ENCODE assay signal across 11 cellular contexts in the genomic region with DNA sequence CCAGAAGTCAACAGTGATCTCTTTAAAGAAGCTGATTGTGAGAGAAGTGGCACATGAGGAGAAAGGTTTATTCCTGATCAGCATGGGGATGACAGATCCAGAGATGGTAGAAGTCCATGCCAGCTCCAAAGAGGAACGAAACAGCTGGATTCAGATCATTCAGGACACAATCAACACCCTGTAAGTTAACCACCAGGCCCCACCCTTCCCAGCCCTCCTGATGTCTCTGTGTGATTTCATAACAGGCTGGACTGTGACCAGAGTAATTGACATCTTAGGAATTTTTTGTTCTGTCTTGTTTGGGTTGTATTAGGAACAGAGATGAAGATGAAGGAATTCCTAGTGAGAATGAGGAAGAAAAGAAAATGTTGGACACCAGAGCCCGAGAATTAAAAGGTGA.
DNase-seq lines count a peak whose midpoint lies in the region; ATAC-seq and TF ChIP-seq lines count a peak whose summit lies in the region.
"Had no signal": no experiment of that assay in that cellular context is flagged by ENCODE, and none has a peak within 500 bp of the region (broad histone marks: within the 10 kb centered on the region; RNA-seq: fewer than 3 reads in every experiment).

No MANE protein-coding gene starts in this region.

- DNase-seq in Right ventricle myocardium inferior (ENCODE audit: missing footprints): no peak
- no peak for DNase-seq in cardiac septum (ENCODE audit: low spot score)
- peak; percentile 51 for DNase-seq in fibroblast of peridontal ligament (ENCODE audit: extremely low read depth)
- DNase-seq in osteocyte (ENCODE audit: extremely low spot score, unreplicated experiment): no peak
- no peak for DNase-seq in uterus
- no peak for DNase-seq in SIG-M5 (lab: John Stamatoyannopoulos, UW)
- DNase-seq in left lung: no peak
- DNase-seq in MG63: no peak
- DNase-seq: kidney glomerular epithelial cell, NCI-H1417 treated with DMSO at 0.1 percent for 48 hours, T1000 had no signal

- H3K4me1 ChIP-seq in uterus (peaks cover 7 to 17% of the 10 kb centered on the region in 2 donors), left lung (peaks cover 5 to 20% of the 10 kb centered on the region in 2 donors)

- peaks cover 59% of the 10 kb centered on the region for H3K36me3 Mint-ChIP-seq in osteocyte (ENCODE audit: unreplicated experiment)

- no peaks in the 10 kb centered on the region for H3K27me3 Mint-ChIP-seq in osteocyte (ENCODE audit: unreplicated experiment)

- intact Hi-C loops in Right ventricle myocardium inferior (cut with DNase I): loop anchor here (5.0 kb wide), 1 partner anchor 225 kb away; no protein-coding TSS in a partner anchor
- intact Hi-C loops in cardiac septum (cut with DNase I): loop anchor here (5.0 to 10.0 kb wide), 2 partner anchors 110 to 392 kb away; no protein-coding TSS in a partner anchor
- intact Hi-C loops in uterus (cut with DNase I; ENCODE audit: low total_unique reads): loop anchor here (5.0 kb wide), 1 partner anchor 110 kb away; no protein-coding TSS in a partner anchor
- intact Hi-C loops in left lung (cut with DNase I): no loop called here

- ATAC-seq in Right ventricle myocardium inferior (peak; percentile 47), left lung (no peak)

- H3K36me3 ChIP-seq in uterus (no peaks in the 10 kb centered on the region), left lung (peaks cover 0 to 100% of the 10 kb centered on the region in 2 donors), MG63 (peaks cover 43% of the 10 kb centered on the region)

- no peak overlapping the region for H3K4me3 Mint-ChIP-seq in osteocyte (ENCODE audit: unreplicated experiment)

- H3K27ac Mint-ChIP-seq in osteocyte (ENCODE audit: unreplicated experiment): peak overlapping the region; percentile 87

- H3K4me1 Mint-ChIP-seq in osteocyte (ENCODE audit: unreplicated experiment): peaks cover 52% of the 10 kb centered on the region

- H3K9me3 Mint-ChIP-seq in osteocyte (ENCODE audit: unreplicated experiment): no peaks in the 10 kb centered on the region

- H3K27ac ChIP-seq in uterus: peak overlapping the region; percentile 88 to 98
- H3K27ac ChIP-seq in left lung: peak overlapping the region in 1 of 2 donors; percentile 38

- H3K27me3 ChIP-seq in uterus (no peaks in the 10 kb centered on the region), left lung (no peaks in the 10 kb centered on the region), MG63 (no peaks in the 10 kb centered on the region)

- no peak for TF ChIP-seq POLR2A in uterus (IDR thresholded peaks at IDR 0.05)

- TF ChIP-seq CTCF in osteocyte (IDR thresholded peaks at IDR 0.05): no peak
- no peak for TF ChIP-seq CTCF in uterus (IDR thresholded peaks at IDR 0.05)
- TF ChIP-seq CTCF in left lung (IDR thresholded peaks at IDR 0.05): no peak

- H3K4me3 ChIP-seq in uterus (no peak overlapping the region), left lung (no peak overlapping the region), MG63 (no peak overlapping the region)

- no peaks in the 10 kb centered on the region for H3K9me3 ChIP-seq in uterus
- H3K9me3 ChIP-seq in left lung: no peaks in the 10 kb centered on the region
- H3K9me3 ChIP-seq in MG63: no peaks in the 10 kb centered on the region

Comparison
In these comparisons a context has a peak if more than half of its experiments do, and no peak if none do; other contexts are left out.
1. intact Hi-C loops: an anchor here in Right ventricle myocardium inferior (5.0 kb wide), cardiac septum (5.0 to 10.0 kb wide) and uterus (5.0 kb wide); none called in left lung.